8 cellular contexts compared by ENCODE assay signal in the genomic region with DNA sequence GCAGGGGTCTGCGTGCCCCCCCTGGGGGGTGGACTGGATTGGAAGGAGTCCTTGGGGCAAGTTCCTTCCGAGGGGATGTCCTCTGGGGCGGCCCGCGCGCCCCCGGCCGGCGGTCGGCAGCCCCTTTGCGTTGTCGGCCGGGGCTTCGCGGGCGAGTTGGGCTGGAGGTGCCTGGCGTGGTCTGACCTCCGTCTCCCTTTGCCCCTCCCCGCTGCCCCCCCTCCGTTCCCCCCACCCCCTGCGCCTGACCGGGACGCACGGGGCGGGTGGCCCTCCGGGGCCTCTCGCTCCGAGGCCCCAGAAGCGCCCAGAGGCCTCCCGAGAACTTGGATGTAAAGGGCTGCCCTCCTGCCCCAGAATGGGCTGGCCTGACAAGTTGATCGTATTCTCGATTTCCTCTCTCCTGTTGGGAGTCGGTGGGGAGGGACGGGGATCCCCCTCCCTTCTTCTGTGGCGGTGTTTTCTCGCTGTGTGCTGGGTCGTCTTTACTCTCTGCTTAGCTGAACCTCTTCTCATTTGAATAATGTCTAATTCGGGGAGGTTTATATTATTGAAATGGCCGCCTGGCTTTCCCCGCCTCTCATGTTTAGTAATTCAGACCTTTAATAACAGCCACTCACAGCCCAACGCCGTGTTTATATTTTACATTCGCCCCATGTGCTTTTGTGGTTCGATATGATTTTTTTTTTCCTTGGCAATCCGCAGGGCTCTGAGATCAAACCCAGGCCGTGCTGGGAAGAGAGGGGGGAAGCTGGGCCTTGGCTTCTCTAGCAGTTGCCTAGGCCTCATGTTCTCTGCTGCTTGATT. TPM values are rescaled to one million over a fixed set of nuclear protein-coding genes. Genes with fewer than 3 reads are reported as not detected.
DNase-seq lines count a peak whose midpoint lies in the region; ATAC-seq and TF ChIP-seq lines count a peak whose summit lies in the region.

No MANE protein-coding gene starts in this region.

- H3K4me1 ChIP-seq in OCI-LY1 (ENCODE audit: insufficient read depth, low read length, severe bottlenecking) = peaks cover 50% of the 10 kb centered on the region
- peaks cover 4% of the 10 kb centered on the region for H3K4me1 ChIP-seq in mucosa of stomach (ENCODE audit: control insufficient read depth, insufficient read depth, low read length)

- H3K36me3 ChIP-seq in OCI-LY1 (ENCODE audit: insufficient read depth, low read length) (no peaks in the 10 kb centered on the region), mucosa of stomach (ENCODE audit: control insufficient read depth, insufficient read depth, low read length) (no peaks in the 10 kb centered on the region)

- H3K27me3 ChIP-seq in OCI-LY1 (ENCODE audit: insufficient read depth, low read length) (no peaks in the 10 kb centered on the region), mucosa of stomach (ENCODE audit: control insufficient read depth, insufficient read depth, low read length) (no peaks in the 10 kb centered on the region)

- H4K20me1 ChIP-seq in OCI-LY1 (ENCODE audit: insufficient read depth, low read length) = no peaks in the 10 kb centered on the region

- H3K27ac ChIP-seq in OCI-LY1 (ENCODE audit: low read depth, low read length, poor library complexity, severe bottlenecking) = peak overlapping the region; percentile 87

- H2AFZ ChIP-seq in OCI-LY1 (ENCODE audit: low read length) = no peak overlapping the region

- DNase-seq in COR-L47 (lab: John Stamatoyannopoulos, UW) (peak; percentile 42), HS-27A (ENCODE audit: low read depth) (peak; percentile 39), activated T-cell treated with anti-CD3 and anti-CD28 coated beads for 24 hours (ENCODE audit: low read depth) (peak; percentile 62), epithelial cell of proximal tubule (ENCODE audit: low read depth) (no peak)
- DNase-seq in stimulated activated CD8-positive, alpha-beta memory T cell treated with anti-CD3 and anti-CD28 coated beads, Interleukin-4, amount 100 ng/mL, for 48 hours = peak; percentile 70

- H3K9me3 ChIP-seq in OCI-LY1 (ENCODE audit: low read length) = no peaks in the 10 kb centered on the region
- H3K9me3 ChIP-seq in mucosa of stomach (ENCODE audit: control insufficient read depth, low read length) = no peaks in the 10 kb centered on the region

- peak overlapping the region; percentile 70 for H3K4me2 ChIP-seq in OCI-LY1 (ENCODE audit: low read length)

- no peaks in the 10 kb centered on the region for H3K9me2 ChIP-seq in OCI-LY1 (ENCODE audit: low read depth, low read length)

- peak; percentile 49 for ATAC-seq in GM19463 (IDR thresholded peaks at IDR 0.05; ENCODE audit: unreplicated experiment)

- peaks cover 7% of the 10 kb centered on the region for H3K79me2 ChIP-seq in OCI-LY1 (ENCODE audit: insufficient read depth, low read length)

- TF ChIP-seq CTCF in OCI-LY1 (IDR thresholded peaks at IDR 0.05; ENCODE audit: low read length) (no peak), epithelial cell of proximal tubule (conservative IDR thresholded peaks at IDR 0.05; ENCODE audit: low read depth, low read length) (no peak)

- H3K9ac ChIP-seq in OCI-LY1 (ENCODE audit: low read length) (peak overlapping the region; percentile 90), mucosa of stomach (ENCODE audit: low read length) (peak overlapping the region; percentile 90)

- H3F3A ChIP-seq in OCI-LY1 (ENCODE audit: insufficient read depth, low read length) = no peaks in the 10 kb centered on the region

- H3K4me3 ChIP-seq in OCI-LY1 (ENCODE audit: low read depth, low read length, poor library complexity, severe bottlenecking) = peak overlapping the region; percentile 87
- peak overlapping the region; percentile 80 for H3K4me3 ChIP-seq in epithelial cell of proximal tubule (ENCODE audit: low read depth, low read length)
- H3K4me3 ChIP-seq in mucosa of stomach (ENCODE audit: low read length) = peak overlapping the region; percentile 65

RNA-seq across cellular contexts. Expression of a gene that starts 1.3 kb away (rescaled TPM):
- total RNA-seq in epithelial cell of proximal tubule = 4.7 and 7.2 TPM in 2 replicates
